In genomic region chr12:27015730-27016076, GRCh38 we compare ENCODE assay signal across 8 cellular contexts. TPM values are rescaled to one million over a fixed set of nuclear protein-coding genes. Genes with fewer than 3 reads are reported as not detected.
A peak's percentile ranks its signal among the peaks of the same experiment; 100 is the strongest.
DNase-seq lines count a peak whose midpoint lies in the region; ATAC-seq, FAIRE-seq and TF ChIP-seq lines count a peak whose summit lies in the region.

No MANE protein-coding gene starts in this region.

- no peaks in the 10 kb centered on the region for H3K9me3 ChIP-seq in mammary epithelial cell (replicated peaks; ENCODE audit: insufficient read depth, low read length)

- in situ Hi-C loops in mammary epithelial cell (cut with MboI; ENCODE audit: low sequenced_read_pairs in 2 of 2): no loop called here

- peak overlapping the region; percentile 89 for H3K4me3 Mint-ChIP-seq in natural killer cell

- peaks cover 30 to 36% of the 10 kb centered on the region in 2 donors for H3K4me1 Mint-ChIP-seq in natural killer cell

- 0% methylated on average over 2 of the region's 2 CpGs for WGBS in mammary epithelial cell (ENCODE audit: low coverage, missing lambda C conversion rate)

- intact Hi-C loops in mammary epithelial cell (cut with micrococcal nuclease) (loop anchor here (1.0 to 10.0 kb wide), 5 partner anchors 108 to 369 kb away; partner anchors contain the start of gene STK38L), natural killer cell (cut with micrococcal nuclease) (loop anchor here (1.0 to 10.0 kb wide), 5 partner anchors 127 to 1771 kb away; partner anchors contain the start of gene ITPR2)

- no peaks in the 10 kb centered on the region for H3K27me3 ChIP-seq in mammary epithelial cell (ENCODE audit: insufficient read depth, low read length)

- no TSS peak for BruUV-seq in mammary epithelial cell (replicated peaks; lab: Mats Ljungman, UMichigan)

- peaks cover 27% of the 10 kb centered on the region for H3K4me1 ChIP-seq in mammary epithelial cell (ENCODE audit: insufficient read depth, low read length)

- H3K27ac Mint-ChIP-seq in natural killer cell: peak overlapping the region; percentile 95 to 100

- H3K36me3 ChIP-seq in mammary epithelial cell (ENCODE audit: insufficient read depth, low read length): no peaks in the 10 kb centered on the region

- dilution Hi-C loops in mammary epithelial cell (cut with HindIII; ENCODE audit: low sequenced_read_pairs): no loop called here

- no peaks in the 10 kb centered on the region for H4K20me1 ChIP-seq in mammary epithelial cell (ENCODE audit: insufficient read depth, low read length)

- TF ChIP-seq POLR2A in GM12891 (IDR thresholded peaks at IDR 0.05; ENCODE audit: low read depth, low read length): no peak

- DNase-seq in AG08396 (ENCODE audit: low spot score): peak; percentile 30
- DNase-seq in NCI-H82 (lab: John Stamatoyannopoulos, UW): peak; percentile 59
- peak; percentile 35 for DNase-seq in mammary epithelial cell
- no peak for DNase-seq in natural killer cell
- DNase-seq in activated CD8-positive, alpha-beta memory T cell treated with anti-CD3 and anti-CD28 coated beads, Interleukin-2, amount 50 U/mL, for 4 hours: no peak
- no peak for DNase-seq in stimulated activated CD4-positive, alpha-beta T cell treated with anti-CD3 and anti-CD28 coated beads, Interleukin-2, amount 100 ng/mL, for 24 hours
- no peak for DNase-seq in GM12891 (ENCODE audit: insufficient read length, low spot score)

- CTCF ChIA-PET in mammary epithelial cell (lab: Charles Lee; ENCODE audit: low non-redundant PET): interaction anchor here (0.6 to 0.8 kb wide), 13 partner anchors 65 to 895 kb away, joined by 3 to 10 read pairs (median 4); partner anchors contain the start of genes ITPR2 and STK38L

- H3K27ac ChIP-seq in mammary epithelial cell (ENCODE audit: insufficient read depth, low read depth, low read length): peak overlapping the region; percentile 98

- no peak overlapping the region for H3K4me3 ChIP-seq in mammary epithelial cell (replicated peaks in 1 of 3; ENCODE audit: insufficient read depth in 1 of 3, low read depth in 2 of 3, low read length in 3 of 3)

- H3K36me3 Mint-ChIP-seq in natural killer cell: no peaks in the 10 kb centered on the region

- no peak for ATAC-seq in natural killer cell

- H3K9me3 Mint-ChIP-seq in natural killer cell: no peaks in the 10 kb centered on the region

- TF ChIP-seq CTCF in GM12872 (IDR thresholded peaks at IDR 0.05; ENCODE audit: insufficient read depth, low read depth, low read length) (peak; percentile 37; the same call in 1 of the 3 replicates), mammary epithelial cell (conservative IDR thresholded peaks at IDR 0.05 in 1 of 2, IDR thresholded peaks at IDR 0.05 in 1 of 2; ENCODE audit: extremely low read depth in 1 of 2, insufficient read depth in 1 of 2, low read depth in 1 of 2, low read length in 2 of 2) (peak; percentile 26 to 32), natural killer cell (IDR thresholded peaks at IDR 0.05) (peak; percentile 51)

- H3K79me2 ChIP-seq in mammary epithelial cell (ENCODE audit: insufficient read depth, low read length): peaks cover 34% of the 10 kb centered on the region

- FAIRE-seq in GM12891 (lab: Jason Lieb, UNC): no peak

- H3K9ac ChIP-seq in mammary epithelial cell (ENCODE audit: insufficient read depth, low read length): peak overlapping the region; percentile 83

- H3K27me3 Mint-ChIP-seq in natural killer cell (ENCODE audit: low read depth in 2 of 2): no peaks in the 10 kb centered on the region

- no peak overlapping the region for H2AFZ ChIP-seq in mammary epithelial cell (ENCODE audit: low read depth, low read length)

- peak overlapping the region; percentile 80 for H3K4me2 ChIP-seq in mammary epithelial cell (ENCODE audit: insufficient read depth, low read depth, low read length)

TF ChIP-seq in GM12891, 5 proteins besides CTCF, POLR2A, EP300 and RAD21:
- TF ChIP-seq TAF1 (IDR thresholded peaks at IDR 0.05; ENCODE audit: low read depth, low read length): no peak

RNA-seq across cellular contexts. Expression of gene TM7SF3, which starts 1.5 kb away (rescaled TPM):
- total RNA-seq in mammary epithelial cell: 100 to 1,000 TPM; 182 to 298 TPM
- 279 TPM for polyA plus RNA-seq in mammary epithelial cell
- polyA minus RNA-seq in mammary epithelial cell: 752 TPM
- total RNA-seq in natural killer cell: 10 to 100 TPM; 32.1 to 48.4 (median 42.6) TPM
- 45.9 TPM for polyA plus RNA-seq in GM12891 (2012; ENCODE audit: low read depth, missing spikeins)

RNA-seq across cellular contexts. Expression of gene MED21, which starts 6.7 kb away (rescaled TPM):
- total RNA-seq in mammary epithelial cell: 100 to 1,000 TPM in 1 of 2 donors, 10 to 100 TPM in 1; 81.0 to 120 TPM
- 55.8 TPM for polyA plus RNA-seq in mammary epithelial cell
- 39.1 TPM for polyA minus RNA-seq in mammary epithelial cell
- 10 to 100 TPM; 82.7 to 95.9 (median 93.8) TPM for total RNA-seq in natural killer cell
- 15.8 TPM for polyA plus RNA-seq in GM12891 (2012; ENCODE audit: low read depth, missing spikeins)

Comparison
In these comparisons a context has a peak if more than half of its experiments do, and no peak if none do; other contexts are left out.
1. DNase-seq: peak in AG08396 (single experiment), NCI-H82 (single experiment) and mammary epithelial cell (single experiment); none in natural killer cell (single experiment), activated CD8-positive, alpha-beta memory T cell treated with anti-CD3 and anti-CD28 coated beads, Interleukin-2, amount 50 U/mL, for 4 hours (single experiment), stimulated activated CD4-positive, alpha-beta T cell treated with anti-CD3 and anti-CD28 coated beads, Interleukin-2, amount 100 ng/mL, for 24 hours (0 of 2) and GM12891 (single experiment).
2. Peak in every context shown above with its lines, with median percentiles within 50 percentile points of each other: CTCF ChIP-seq.